9 cellular contexts compared by ENCODE assay signal in genomic region chr13:50511877-50512332, GRCh38.
DNase-seq lines count a peak whose midpoint lies in the region; ATAC-seq and TF ChIP-seq lines count a peak whose summit lies in the region.
"Had no signal": no experiment of that assay in that cellular context is flagged by ENCODE, and none has a peak within 500 bp of the region (broad histone marks: within the 10 kb centered on the region; RNA-seq: fewer than 3 reads in every experiment).

No MANE protein-coding gene starts in this region.

- no peak overlapping the region for H3K27ac Mint-ChIP-seq in Caco-2 (ENCODE audit: unreplicated experiment)
- H3K27ac Mint-ChIP-seq: activated naive CD4-positive, alpha-beta T cell treated with anti-CD3 and anti-CD28 coated beads, Interleukin-2, amount 50 U/mL, for 24 hours had no signal

- no peaks in the 10 kb centered on the region for H3K9me3 Mint-ChIP-seq in Caco-2 (ENCODE audit: unreplicated experiment)
- H3K9me3 Mint-ChIP-seq: activated naive CD4-positive, alpha-beta T cell treated with anti-CD3 and anti-CD28 coated beads, Interleukin-2, amount 50 U/mL, for 24 hours had no signal

- no peaks in the 10 kb centered on the region for H3K36me3 Mint-ChIP-seq in Caco-2 (ENCODE audit: insufficient read depth, unreplicated experiment)

- peak; percentile 10 for DNase-seq in DMS53 treated with DMSO at 0.1 percent for 48 hours (lab: John Stamatoyannopoulos, UW; ENCODE audit: unreplicated experiment)
- peak; percentile 90 for DNase-seq in MV-4-11 (lab: John Stamatoyannopoulos, UW)
- DNase-seq in testis = no peak
- DNase-seq in NCI-H69 (lab: John Stamatoyannopoulos, UW) = no peak
- DNase-seq in Caco-2 = no peak
- no peak for DNase-seq in T1000 (lab: John Stamatoyannopoulos, UW)

- CTCF ChIA-PET in Caco-2 (lab: Charles Lee) = no interaction called here

- peaks cover 7% of the 10 kb centered on the region for H3K4me1 Mint-ChIP-seq in Caco-2 (ENCODE audit: low read depth, unreplicated experiment)
- H3K4me1 Mint-ChIP-seq: activated naive CD4-positive, alpha-beta T cell treated with anti-CD3 and anti-CD28 coated beads, Interleukin-2, amount 50 U/mL, for 24 hours had no signal

- H3K36me3 ChIP-seq in gastroesophageal sphincter (no peaks in the 10 kb centered on the region), testis (ENCODE audit: low read depth, missing control alignments) (no peaks in the 10 kb centered on the region), Caco-2 (ENCODE audit: control insufficient read depth, insufficient read depth, low read length) (no peaks in the 10 kb centered on the region)

- no TSS peak for BruUV-seq in Caco-2 (replicated peaks; lab: Mats Ljungman, UMichigan)

- H3K27ac ChIP-seq in gastroesophageal sphincter (peak overlapping the region; percentile 72 to 94 (median 82)), testis (peak overlapping the region; percentile 59 to 91)

- H3K27me3 Mint-ChIP-seq in Caco-2 (ENCODE audit: insufficient read depth, unreplicated experiment) = no peaks in the 10 kb centered on the region
- H3K27me3 Mint-ChIP-seq: activated naive CD4-positive, alpha-beta T cell treated with anti-CD3 and anti-CD28 coated beads, Interleukin-2, amount 50 U/mL, for 24 hours had no signal

- WGBS in gastroesophageal sphincter (ENCODE audit: low coverage in 1 of 2), 2 donors = 62 to 63% methylated on average over 4 of the region's 4 CpGs
- WGBS in testis, 2 donors = 72 to 81% methylated on average over 4 of the region's 4 CpGs

- intact Hi-C loops in testis (cut with DNase I; ENCODE audit: low total_unique reads) = no loop called here
- intact Hi-C loops in Caco-2 (cut with micrococcal nuclease; ENCODE audit: unreplicated experiment) = no loop called here

- TF ChIP-seq POLR2A in gastroesophageal sphincter (IDR thresholded peaks at IDR 0.05) (no peak), testis (IDR thresholded peaks at IDR 0.05) (no peak)

- ATAC-seq in GM21737 (IDR thresholded peaks at IDR 0.05; ENCODE audit: unreplicated experiment) (peak; percentile 50), gastroesophageal sphincter (peak; percentile 13)

- POLR2A ChIA-PET in Caco-2 (lab: Charles Lee) = interaction anchor here (0.6 kb wide), 1 partner anchor 719 kb away, joined by 6 read pairs; no protein-coding TSS in a partner anchor

- H3K27me3 ChIP-seq in gastroesophageal sphincter (no peaks in the 10 kb centered on the region), testis (no peaks in the 10 kb centered on the region), Caco-2 (replicated peaks; ENCODE audit: control insufficient read depth, insufficient read depth, low read length) (no peaks in the 10 kb centered on the region)

- TF ChIP-seq EP300 in gastroesophageal sphincter (IDR thresholded peaks at IDR 0.05) = no peak

- peak overlapping the region in 1 of 2 donors; percentile 40 for H3K4me3 ChIP-seq in gastroesophageal sphincter
- no peak overlapping the region for H3K4me3 ChIP-seq in testis
- no peak overlapping the region for H3K4me3 ChIP-seq in Caco-2 (ENCODE audit: low read depth, low read length)

- no peak overlapping the region for H3K4me3 Mint-ChIP-seq in Caco-2 (ENCODE audit: unreplicated experiment)
- H3K4me3 Mint-ChIP-seq: activated naive CD4-positive, alpha-beta T cell treated with anti-CD3 and anti-CD28 coated beads, Interleukin-2, amount 50 U/mL, for 24 hours had no signal

- peaks cover 8 to 44% (median 10%) of the 10 kb centered on the region in 3 donors for H3K4me1 ChIP-seq in gastroesophageal sphincter
- H3K4me1 ChIP-seq in testis = peaks cover 9% of the 10 kb centered on the region
- peaks cover 5% of the 10 kb centered on the region; the same call in 1 of the 2 replicates for H3K4me1 ChIP-seq in Caco-2

- no peak for TF ChIP-seq CTCF in gastroesophageal sphincter (IDR thresholded peaks at IDR 0.05)
- no peak for TF ChIP-seq CTCF in testis (IDR thresholded peaks at IDR 0.05)
- no peak for TF ChIP-seq CTCF in Caco-2 (IDR thresholded peaks at IDR 0.05; ENCODE audit: insufficient read depth in 1 of 2, low read depth in 1 of 2, low read length in 1 of 2, severe bottlenecking in 1 of 2, unreplicated experiment in 1 of 2)

- H3K9me3 ChIP-seq in gastroesophageal sphincter (no peaks in the 10 kb centered on the region), testis (no peaks in the 10 kb centered on the region), Caco-2 (no peaks in the 10 kb centered on the region)

Comparison
In these comparisons a context has a peak if more than half of its experiments do, and no peak if none do; other contexts are left out.
1. DNase-seq: peak in DMS53 treated with DMSO at 0.1 percent for 48 hours (single experiment) and MV-4-11 (single experiment); none in testis (single experiment), NCI-H69 (single experiment), Caco-2 (0 of 2) and T1000 (single experiment).